Comparison of ENCODE assay signal across 8 cellular contexts in genomic region chr19:52535831-52536800, GRCh38. TPM values are rescaled to one million over a fixed set of nuclear protein-coding genes. Genes with fewer than 3 reads are reported as not detected.
DNase-seq lines count a peak whose midpoint lies in the region; ATAC-seq, FAIRE-seq and TF ChIP-seq lines count a peak whose summit lies in the region.

No MANE protein-coding gene starts in this region.

- TF ChIP-seq CTCF in kidney epithelial cell (IDR thresholded peaks at IDR 0.05; ENCODE audit: insufficient read depth, low read length, poor library complexity, severe bottlenecking), result peak; percentile 21

- ATAC-seq in GM18873 (IDR thresholded peaks at IDR 0.05; ENCODE audit: low FRiP score, unreplicated experiment), result peak; percentile 61
- peak; percentile 92 for ATAC-seq in HG03139 (IDR thresholded peaks at IDR 0.05; ENCODE audit: unreplicated experiment)

- H3K27me3 ChIP-seq in kidney epithelial cell (ENCODE audit: control insufficient read depth, insufficient read depth, low read length), result no peaks in the 10 kb centered on the region

- FAIRE-seq in HTR-8/SVneo (lab: Jason Lieb, UNC), result no peak

- DNase-seq in activated CD4-positive, CD25-positive, alpha-beta regulatory T cell treated with anti-CD3 and anti-CD28 coated beads, Interleukin-2, amount 50 U/mL, for 72 hours, result peak; percentile 84
- peak; percentile 76 for DNase-seq in central memory CD4-positive, alpha-beta T cell
- DNase-seq in kidney epithelial cell (ENCODE audit: low read depth) (no peak), HTR-8/SVneo (ENCODE audit: insufficient read length, low spot score) (no peak), NCI-H345 (lab: John Stamatoyannopoulos, UW) (no peak)
- DNase-seq in stimulated activated CD4-positive, alpha-beta T cell treated with anti-CD3 and anti-CD28 coated beads, Interleukin-15, amount 100 ng/mL, for 1 hour (ENCODE audit: low read depth in 1 of 2, low spot score in 1 of 2), result peak; percentile 72 to 90

- H3K4me3 ChIP-seq in kidney epithelial cell (ENCODE audit: low read depth, low read length), result peak overlapping the region; percentile 56

- H3K36me3 ChIP-seq in kidney epithelial cell (ENCODE audit: control insufficient read depth, insufficient read depth, low read length), result no peaks in the 10 kb centered on the region

RNA-seq across cellular contexts. Expression of gene ZNF808, which starts 8.6 kb away (rescaled TPM):
- total RNA-seq in kidney epithelial cell, result 12.4 and 15.0 TPM in 2 replicates

RNA-seq across cellular contexts. Expression of gene ZNF701, which starts 34.0 kb away (rescaled TPM):
- total RNA-seq in kidney epithelial cell, result 11.0 and 14.6 TPM in 2 replicates

Comparison
In these comparisons a context has a peak if more than half of its experiments do, and no peak if none do; other contexts are left out.
1. DNase-seq: peak in activated CD4-positive, CD25-positive, alpha-beta regulatory T cell treated with anti-CD3 and anti-CD28 coated beads, Interleukin-2, amount 50 U/mL, for 72 hours (single experiment), central memory CD4-positive, alpha-beta T cell (single experiment) and stimulated activated CD4-positive, alpha-beta T cell treated with anti-CD3 and anti-CD28 coated beads, Interleukin-15, amount 100 ng/mL, for 1 hour (2 of 2); none in kidney epithelial cell (single experiment), HTR-8/SVneo (single experiment) and NCI-H345 (single experiment).